12 cellular contexts compared by ENCODE assay signal in genomic region chr21:46152939-46153258, GRCh38. TPM values are rescaled to one million over a fixed set of nuclear protein-coding genes. Genes with fewer than 3 reads are reported as not detected.
A peak's percentile ranks its signal among the peaks of the same experiment; 100 is the strongest.
DNase-seq lines count a peak whose midpoint lies in the region; ATAC-seq and TF ChIP-seq lines count a peak whose summit lies in the region.
"Had no signal": no experiment of that assay in that cellular context is flagged by ENCODE, and none has a peak within 500 bp of the region (broad histone marks: within the 10 kb centered on the region; RNA-seq: fewer than 3 reads in every experiment).

No MANE protein-coding gene starts in this region.

- peak; percentile 52 for ATAC-seq in HCT116
- ATAC-seq in right cardiac atrium = peak; percentile 12 to 19

- H3K4me2 ChIP-seq in HCT116 (ENCODE audit: low read length) (peak overlapping the region; percentile 41), trophoblast cell (ENCODE audit: low read length) (peak overlapping the region; percentile 20)

- no peak for TF ChIP-seq CTCF in HCT116 (IDR thresholded peaks at IDR 0.05 in 2 of 3, conservative IDR thresholded peaks at IDR 0.05 in 1 of 3; ENCODE audit: borderline replicate concordance in 1 of 3, insufficient read depth in 1 of 3, low read depth in 2 of 3, low read length in 2 of 3)

- no peak overlapping the region for H3K4ac ChIP-seq in trophoblast cell (ENCODE audit: low read depth, low read length)

- H3K9me3 ChIP-seq in HCT116 (ENCODE audit: control insufficient read depth in 1 of 2, insufficient read depth in 1 of 2, low read depth in 1 of 2, low read length in 2 of 2) = no peaks in the 10 kb centered on the region
- no peaks in the 10 kb centered on the region for H3K9me3 ChIP-seq in adipocyte (ENCODE audit: control insufficient read depth, low read length)
- no peaks in the 10 kb centered on the region for H3K9me3 ChIP-seq in right cardiac atrium (ENCODE audit: control insufficient read depth, low read length)
- no peaks in the 10 kb centered on the region for H3K9me3 ChIP-seq in trophoblast cell (ENCODE audit: insufficient read depth, low read depth, low read length)
- H3K9me3 ChIP-seq: gastrocnemius medialis, MG63 had no signal

- no peak overlapping the region for H3K4me3 ChIP-seq in HCT116 (replicated peaks in 1 of 2; ENCODE audit: low read depth in 1 of 2, low read length in 2 of 2)
- H3K4me3 ChIP-seq in adipocyte (ENCODE audit: low read length) = peak overlapping the region; percentile 66
- H3K4me3 ChIP-seq in right cardiac atrium (ENCODE audit: low read length) = no peak overlapping the region
- no peak overlapping the region for H3K4me3 ChIP-seq in trophoblast cell (ENCODE audit: low read depth, low read length)
- H3K4me3 ChIP-seq: MG63 had no signal

- H3K18ac ChIP-seq in trophoblast cell (ENCODE audit: low read length) = no peak overlapping the region

- POLR2A ChIA-PET in HCT116 (lab: Charles Lee) = interaction anchor here (1.2 kb wide), 1 partner anchor 9 kb away, joined by 5 read pairs; no protein-coding TSS in a partner anchor

- H3K27ac ChIP-seq in HCT116 (ENCODE audit: low read depth, low read length) (no peak overlapping the region), right cardiac atrium (ENCODE audit: low read length) (no peak overlapping the region), trophoblast cell (ENCODE audit: low read depth, low read length) (no peak overlapping the region)
- H3K27ac ChIP-seq: gastrocnemius medialis had no signal

- H3K9ac ChIP-seq in HCT116 (ENCODE audit: low read length) = no peak overlapping the region
- H3K9ac ChIP-seq in adipocyte (ENCODE audit: low read length) = no peak overlapping the region
- H3K9ac ChIP-seq in trophoblast cell (ENCODE audit: low read length) = no peak overlapping the region

- no peak overlapping the region for H2AFZ ChIP-seq in HCT116 (ENCODE audit: low read depth, low read length, poor library complexity, severe bottlenecking)
- peak overlapping the region; percentile 33 for H2AFZ ChIP-seq in trophoblast cell (ENCODE audit: insufficient read depth, low read length, poor library complexity)

- H4K12ac ChIP-seq in trophoblast cell (ENCODE audit: low read depth, low read length) = no peak overlapping the region

- RAD21 ChIA-PET in HCT116 (lab: Charles Lee; ENCODE audit: low non-redundant PET in 1 of 2, low total read pairs in 2 of 2, uncharacterized antibody in 2 of 2, unreplicated experiment in 2 of 2) = no interaction called here

- TF ChIP-seq POLR2A in HCT116 (IDR thresholded peaks at IDR 0.05; ENCODE audit: borderline replicate concordance, extremely low read depth, insufficient read depth, insufficient read length) = no peak

- no peaks in the 10 kb centered on the region for H3K36me3 ChIP-seq in HCT116 (ENCODE audit: control insufficient read depth in 1 of 2, insufficient read depth in 2 of 2, low read length in 2 of 2)
- H3K36me3 ChIP-seq in adipocyte (ENCODE audit: control insufficient read depth, insufficient read depth, low read length, severe bottlenecking) = no peaks in the 10 kb centered on the region
- peaks cover 0 to 5% of the 10 kb centered on the region in 2 experiments for H3K36me3 ChIP-seq in trophoblast cell (ENCODE audit: control insufficient read depth in 1 of 2, insufficient read depth in 2 of 2, low read length in 2 of 2)
- H3K36me3 ChIP-seq: gastrocnemius medialis, MG63 had no signal

- peak overlapping the region; percentile 9 for H4K8ac ChIP-seq in trophoblast cell (ENCODE audit: low read depth, low read length)

- CTCF ChIA-PET in HCT116 (lab: Charles Lee) = interaction anchor here (0.9 to 1.4 kb wide), 7 partner anchors 9 to 487 kb away, joined by 3 to 18 read pairs (median 5); no protein-coding TSS in a partner anchor

- H3K79me2 ChIP-seq in HCT116 (ENCODE audit: insufficient read depth, low read length) (no peaks in the 10 kb centered on the region), trophoblast cell (ENCODE audit: control insufficient read depth, insufficient read depth, low read length, poor library complexity) (peaks cover 2% of the 10 kb centered on the region)

- no peaks in the 10 kb centered on the region for H3K27me3 ChIP-seq in HCT116 (ENCODE audit: insufficient read depth, low read length)
- H3K27me3 ChIP-seq in adipocyte (replicated peaks; ENCODE audit: control insufficient read depth, insufficient read depth, low read length) = no peaks in the 10 kb centered on the region
- no peaks in the 10 kb centered on the region for H3K27me3 ChIP-seq in right cardiac atrium (ENCODE audit: control insufficient read depth, insufficient read depth)
- H3K27me3 ChIP-seq in trophoblast cell (ENCODE audit: insufficient read depth, low read length) = no peaks in the 10 kb centered on the region
- H3K27me3 ChIP-seq: MG63 had no signal

- no peak overlapping the region for H2BK12ac ChIP-seq in trophoblast cell (ENCODE audit: low read length)

- H2AK5ac ChIP-seq in trophoblast cell (ENCODE audit: low read length) = no peak overlapping the region

- TF ChIP-seq RAD21 in HCT116 (IDR thresholded peaks at IDR 0.05; ENCODE audit: low read depth) = no peak

- no peak overlapping the region for H3K14ac ChIP-seq in trophoblast cell (ENCODE audit: low read length)

- H3K23ac ChIP-seq in trophoblast cell (ENCODE audit: low read length) = no peak overlapping the region

- DNase-seq in HCT116 (ENCODE audit: low read depth, low spot score) (no peak), adipocyte (ENCODE audit: low read depth) (no peak), right cardiac atrium (peak; percentile 31 to 63 (median 57)), trophoblast cell (no peak), AML-193 (lab: John Stamatoyannopoulos, UW) (no peak), DMS153 treated with DMSO at 0.1 percent for 48 hours (lab: John Stamatoyannopoulos, UW; ENCODE audit: unreplicated experiment) (no peak), NCI-H446 treated with DMSO at 0.1 percent for 48 hours (lab: John Stamatoyannopoulos, UW) (no peak), NOMO-1 treated with dmso at 0.1 percent for 144 hours (lab: John Stamatoyannopoulos, UW; ENCODE audit: unreplicated experiment) (no peak)
- DNase-seq: MG63, NCI-H526 treated with DMSO at 0.1 percent for 48 hours had no signal

- intact Hi-C loops in HCT116 (cut with micrococcal nuclease) = no loop called here
- intact Hi-C loops in right cardiac atrium (cut with DNase I) = loop anchor here in 2 of 4 donors (10.0 kb wide), 3 partner anchors 62 to 132 kb away; partner anchors contain the start of genes LSS (in 1 of the 2), MCM3AP (in 1 of the 2) and YBEY (in 1 of the 2)

- H2BK5ac ChIP-seq in trophoblast cell (ENCODE audit: low read depth, low read length, poor library complexity) = no peak overlapping the region

- no peaks in the 10 kb centered on the region for H3K79me1 ChIP-seq in trophoblast cell (ENCODE audit: low read length)

- H2BK120ac ChIP-seq in trophoblast cell (ENCODE audit: insufficient read depth, low read length, poor library complexity) = no peak overlapping the region

- no peaks in the 10 kb centered on the region for H3K9me2 ChIP-seq in HCT116 (ENCODE audit: insufficient read depth)

- H3K4me1 ChIP-seq in HCT116 (ENCODE audit: control insufficient read depth in 1 of 2, insufficient read depth in 2 of 2, low read length in 2 of 2) (peaks cover 7 to 8% of the 10 kb centered on the region in 2 experiments; a peak in 3 of 4 replicates), adipocyte (ENCODE audit: control insufficient read depth, insufficient read depth, low read length) (peaks cover 5% of the 10 kb centered on the region), right cardiac atrium (ENCODE audit: control insufficient read depth, insufficient read depth, low read length) (peaks cover 4% of the 10 kb centered on the region), trophoblast cell (ENCODE audit: control insufficient read depth in 1 of 2, insufficient read depth in 2 of 2, low read length in 2 of 2) (peaks cover 6 to 13% of the 10 kb centered on the region in 2 experiments)

- no TSS peak for BruUV-seq in HCT116 (replicated peaks; lab: Mats Ljungman, UMichigan)

- 35% methylated on average over 19 of the region's 19 CpGs for WGBS in right cardiac atrium
- WGBS in trophoblast cell (ENCODE audit: extremely low coverage, insufficient coverage, insufficient read length) = no CpG with 5 or more reads among the region's 19 CpGs

- no peak overlapping the region for H4K91ac ChIP-seq in trophoblast cell (ENCODE audit: low read depth, low read length)

- H4K20me1 ChIP-seq in HCT116 (ENCODE audit: insufficient read depth) = no peaks in the 10 kb centered on the region

TF ChIP-seq in HCT116, 20 proteins besides CTCF, POLR2A, EP300 and RAD21 (continues in another document):
- TF ChIP-seq SIN3A (IDR thresholded peaks at IDR 0.05; ENCODE audit: low read depth) (no peak), CEBPB (IDR thresholded peaks at IDR 0.05; ENCODE audit: low read depth) (no peak), SP1 (IDR thresholded peaks at IDR 0.05; ENCODE audit: low read depth) (no peak), ELF1 (IDR thresholded peaks at IDR 0.05; ENCODE audit: borderline replicate concordance, low read depth) (no peak)

RNA-seq across cellular contexts. Expression of gene FTCD, which starts 2.5 kb away (rescaled TPM):
- total RNA-seq in HCT116 (2021; ENCODE audit: unreplicated experiment) (2.5 TPM), right cardiac atrium (1 to 10 TPM; 1.6 to 3.5 (median 2.0) TPM)
- polyA plus RNA-seq in HCT116 (2012) = 0.91 and 1.1 TPM in 2 replicates
- polyA plus RNA-seq in right cardiac atrium = 1.00 TPM
- 1.0 and 1.4 TPM in 2 replicates for polyA plus RNA-seq in trophoblast cell (2013)
- polyA plus RNA-seq: CD4-positive, alpha-beta memory T cell had no signal

RNA-seq across cellular contexts. Expression of gene SPATC1L, which starts 31.4 kb away (rescaled TPM):
- 1.3 TPM for total RNA-seq in HCT116 (2021; ENCODE audit: unreplicated experiment)
- polyA plus RNA-seq in HCT116 (2012) = 1.9 and 3.2 TPM in 2 replicates
- 10 to 100 TPM in 3 of 4 donors, 1 to 10 TPM in 1; 8.8 to 12.0 (median 11.6) TPM for total RNA-seq in right cardiac atrium
- 10.3 TPM for polyA plus RNA-seq in right cardiac atrium
- polyA plus RNA-seq in trophoblast cell (2013) = 22.3 and 23.2 TPM in 2 replicates

RNA-seq across cellular contexts. Expression of gene COL6A2, which starts 55.0 kb away (rescaled TPM):
- total RNA-seq in HCT116 (2021; ENCODE audit: unreplicated experiment) = 87.0 TPM
- polyA plus RNA-seq in HCT116 (2012) = 98.3 and 119 TPM in 2 replicates
- 100 to 1,000 TPM; 198 to 323 (median 274) TPM for total RNA-seq in right cardiac atrium
- 210 TPM for polyA plus RNA-seq in right cardiac atrium
- 53.6 and 55.1 TPM in 2 replicates for polyA plus RNA-seq in trophoblast cell (2013)

Comparison
In these comparisons a context has a peak if more than half of its experiments do, and no peak if none do; other contexts are left out.
1. DNase-seq: peak in right cardiac atrium (3 of 3); none in HCT116 (single experiment), adipocyte (single experiment), trophoblast cell (0 of 2), AML-193 (0 of 2), DMS153 treated with DMSO at 0.1 percent for 48 hours (single experiment), NCI-H446 treated with DMSO at 0.1 percent for 48 hours (single experiment) and NOMO-1 treated with dmso at 0.1 percent for 144 hours (single experiment).